3 cellular contexts compared by ENCODE assay signal in the genomic region with DNA sequence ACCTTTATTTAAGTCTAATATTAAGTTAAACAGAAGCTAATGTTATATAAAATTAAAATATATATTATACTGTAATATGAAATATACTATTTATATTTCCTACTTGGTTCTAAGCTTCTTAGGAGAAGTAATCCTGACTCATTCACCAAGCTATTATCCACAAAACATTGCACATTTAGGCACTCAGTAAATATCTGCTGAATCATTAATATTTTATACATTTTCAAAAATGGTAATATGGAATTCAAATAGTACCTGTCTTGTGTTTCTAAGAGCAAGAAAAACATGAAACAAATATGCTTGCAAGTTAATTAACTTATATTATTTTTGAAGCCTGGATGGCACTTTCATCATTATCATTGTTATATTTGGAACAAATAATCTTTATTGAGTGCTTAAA.
TF ChIP-seq lines count a peak whose summit lies in the region.

No MANE protein-coding gene starts in this region.

TF ChIP-seq in HepG2, 621 proteins besides CTCF, POLR2A, EP300 and RAD21:
- TF ChIP-seq, protein P1, sequence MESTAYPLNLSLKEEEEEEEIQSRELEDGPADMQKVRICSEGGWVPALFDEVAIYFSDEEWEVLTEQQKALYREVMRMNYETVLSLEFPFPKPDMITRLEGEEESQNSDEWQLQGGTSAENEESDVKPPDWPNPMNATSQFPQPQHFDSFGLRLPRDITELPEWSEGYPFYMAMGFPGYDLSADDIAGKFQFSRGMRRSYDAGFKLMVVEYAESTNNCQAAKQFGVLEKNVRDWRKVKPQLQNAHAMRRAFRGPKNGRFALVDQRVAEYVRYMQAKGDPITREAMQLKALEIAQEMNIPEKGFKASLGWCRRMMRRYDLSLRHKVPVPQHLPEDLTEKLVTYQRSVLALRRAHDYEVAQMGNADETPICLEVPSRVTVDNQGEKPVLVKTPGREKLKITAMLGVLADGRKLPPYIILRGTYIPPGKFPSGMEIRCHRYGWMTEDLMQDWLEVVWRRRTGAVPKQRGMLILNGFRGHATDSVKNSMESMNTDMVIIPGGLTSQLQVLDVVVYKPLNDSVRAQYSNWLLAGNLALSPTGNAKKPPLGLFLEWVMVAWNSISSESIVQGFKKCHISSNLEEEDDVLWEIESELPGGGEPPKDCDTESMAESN (CRISPR knock-in tag; conservative IDR thresholded peaks at IDR 0.05), result no peak
- TF ChIP-seq MAFF (IDR thresholded peaks at IDR 0.05; ENCODE audit: low read depth, low read length), result peak; percentile 30; the same call in 1 of the 2 replicates
- no peak for TF ChIP-seq ZNF768 (CRISPR knock-in tag; IDR thresholded peaks at IDR 0.05)
- no peak for TF ChIP-seq ARNT (IDR thresholded peaks at IDR 0.05)
- TF ChIP-seq MAFK (conservative IDR thresholded peaks at IDR 0.05 in 1 of 2, IDR thresholded peaks at IDR 0.05 in 1 of 2; ENCODE audit: low read length in 2 of 2), result peak in 1 of 2 experiments; percentile 55; a peak in 2 of 4 replicates

TF ChIP-seq in IMR-90, 13 proteins besides CTCF, POLR2A, EP300 and RAD21:
- TF ChIP-seq MAFK (IDR thresholded peaks at IDR 0.05; ENCODE audit: low read depth, low read length) (0 out of 2 replicates have a peak, but pooled peaks have one; percentile 7), SMC3 (IDR thresholded peaks at IDR 0.05; ENCODE audit: low read depth, low read length) (no peak), RFX5 (IDR thresholded peaks at IDR 0.05; ENCODE audit: low read depth, low read length) (no peak), BHLHE40 (IDR thresholded peaks at IDR 0.05; ENCODE audit: low read depth, low read length) (no peak), NFE2L2 (IDR thresholded peaks at IDR 0.05; ENCODE audit: low read depth, low read length) (no peak), MAZ (IDR thresholded peaks at IDR 0.05; ENCODE audit: borderline replicate concordance, low read depth, low read length) (no peak), MXI1 (IDR thresholded peaks at IDR 0.05; ENCODE audit: borderline replicate concordance, low read depth, low read length) (no peak)
- TF ChIP-seq, protein P2, sequence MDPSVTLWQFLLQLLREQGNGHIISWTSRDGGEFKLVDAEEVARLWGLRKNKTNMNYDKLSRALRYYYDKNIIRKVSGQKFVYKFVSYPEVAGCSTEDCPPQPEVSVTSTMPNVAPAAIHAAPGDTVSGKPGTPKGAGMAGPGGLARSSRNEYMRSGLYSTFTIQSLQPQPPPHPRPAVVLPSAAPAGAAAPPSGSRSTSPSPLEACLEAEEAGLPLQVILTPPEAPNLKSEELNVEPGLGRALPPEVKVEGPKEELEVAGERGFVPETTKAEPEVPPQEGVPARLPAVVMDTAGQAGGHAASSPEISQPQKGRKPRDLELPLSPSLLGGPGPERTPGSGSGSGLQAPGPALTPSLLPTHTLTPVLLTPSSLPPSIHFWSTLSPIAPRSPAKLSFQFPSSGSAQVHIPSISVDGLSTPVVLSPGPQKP (IDR thresholded peaks at IDR 0.05; ENCODE audit: borderline replicate concordance, low read depth, low read length), result no peak

TF ChIP-seq in K562, 482 proteins besides CTCF, POLR2A, EP300 and RAD21:
- no peak for TF ChIP-seq KLF13 (tag; IDR thresholded peaks at IDR 0.05; ENCODE audit: borderline replicate concordance, low read depth)
- TF ChIP-seq GABPB1 (CRISPR knock-in tag; IDR thresholded peaks at IDR 0.05), result no peak
- TF ChIP-seq PRMT5 (CRISPR knock-in tag; IDR thresholded peaks at IDR 0.05), result no peak
- TF ChIP-seq, protein P3, sequence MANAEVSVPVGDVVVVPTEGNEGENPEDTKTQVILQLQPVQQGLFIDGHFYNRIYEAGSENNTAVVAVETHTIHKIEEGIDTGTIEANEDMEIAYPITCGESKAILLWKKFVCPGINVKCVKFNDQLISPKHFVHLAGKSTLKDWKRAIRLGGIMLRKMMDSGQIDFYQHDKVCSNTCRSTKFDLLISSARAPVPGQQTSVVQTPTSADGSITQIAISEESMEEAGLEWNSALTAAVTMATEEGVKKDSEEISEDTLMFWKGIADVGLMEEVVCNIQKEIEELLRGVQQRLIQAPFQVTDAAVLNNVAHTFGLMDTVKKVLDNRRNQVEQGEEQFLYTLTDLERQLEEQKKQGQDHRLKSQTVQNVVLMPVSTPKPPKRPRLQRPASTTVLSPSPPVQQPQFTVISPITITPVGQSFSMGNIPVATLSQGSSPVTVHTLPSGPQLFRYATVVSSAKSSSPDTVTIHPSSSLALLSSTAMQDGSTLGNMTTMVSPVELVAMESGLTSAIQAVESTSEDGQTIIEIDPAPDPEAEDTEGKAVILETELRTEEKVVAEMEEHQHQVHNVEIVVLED (CRISPR knock-in tag; IDR thresholded peaks at IDR 0.05), result no peak
- no peak for TF ChIP-seq CBFB (CRISPR knock-in tag; IDR thresholded peaks at IDR 0.05)
- no peak for TF ChIP-seq SETDB1 (IDR thresholded peaks at IDR 0.05; ENCODE audit: low read length)
- TF ChIP-seq, protein P4, sequence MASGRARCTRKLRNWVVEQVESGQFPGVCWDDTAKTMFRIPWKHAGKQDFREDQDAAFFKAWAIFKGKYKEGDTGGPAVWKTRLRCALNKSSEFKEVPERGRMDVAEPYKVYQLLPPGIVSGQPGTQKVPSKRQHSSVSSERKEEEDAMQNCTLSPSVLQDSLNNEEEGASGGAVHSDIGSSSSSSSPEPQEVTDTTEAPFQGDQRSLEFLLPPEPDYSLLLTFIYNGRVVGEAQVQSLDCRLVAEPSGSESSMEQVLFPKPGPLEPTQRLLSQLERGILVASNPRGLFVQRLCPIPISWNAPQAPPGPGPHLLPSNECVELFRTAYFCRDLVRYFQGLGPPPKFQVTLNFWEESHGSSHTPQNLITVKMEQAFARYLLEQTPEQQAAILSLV (tag; IDR thresholded peaks at IDR 0.05), result no peak
- no peak for TF ChIP-seq GTF2F1 (IDR thresholded peaks at IDR 0.05; ENCODE audit: low read depth, low read length)
- peak; percentile 17; the same call in 1 of the 2 replicates for TF ChIP-seq MAFF (IDR thresholded peaks at IDR 0.05; ENCODE audit: low read length)
- TF ChIP-seq C11orf30 (IDR thresholded peaks at IDR 0.05; ENCODE audit: low read depth), result peak; percentile 15; the same call in 1 of the 2 replicates
- no peak for TF ChIP-seq RB1 (IDR thresholded peaks at IDR 0.05; ENCODE audit: low read depth)
- no peak for TF ChIP-seq THRAP3 (IDR thresholded peaks at IDR 0.05; ENCODE audit: borderline replicate concordance)
- TF ChIP-seq ZNF197 (CRISPR knock-in tag; IDR thresholded peaks at IDR 0.05; ENCODE audit: low read depth), result no peak
- TF ChIP-seq SREBF1 (IDR thresholded peaks at IDR 0.05; ENCODE audit: borderline replicate concordance, low read depth, low read length), result no peak
- TF ChIP-seq POLR2G (IDR thresholded peaks at IDR 0.05; ENCODE audit: low read depth, low read length), result no peak
- TF ChIP-seq NFYB (IDR thresholded peaks at IDR 0.05; ENCODE audit: extremely low read depth, insufficient read length), result no peak
- TF ChIP-seq TGIF2 (CRISPR knock-in tag; IDR thresholded peaks at IDR 0.05), result no peak
- TF ChIP-seq RAD51 (IDR thresholded peaks at IDR 0.05; ENCODE audit: borderline replicate concordance, low read depth), result no peak
- TF ChIP-seq ZNF316 (IDR thresholded peaks at IDR 0.05), result peak; percentile 53; the same call in 1 of the 2 replicates
- no peak for TF ChIP-seq HMG20A (CRISPR knock-in tag; conservative IDR thresholded peaks at IDR 0.05)
- TF ChIP-seq, protein P5, sequence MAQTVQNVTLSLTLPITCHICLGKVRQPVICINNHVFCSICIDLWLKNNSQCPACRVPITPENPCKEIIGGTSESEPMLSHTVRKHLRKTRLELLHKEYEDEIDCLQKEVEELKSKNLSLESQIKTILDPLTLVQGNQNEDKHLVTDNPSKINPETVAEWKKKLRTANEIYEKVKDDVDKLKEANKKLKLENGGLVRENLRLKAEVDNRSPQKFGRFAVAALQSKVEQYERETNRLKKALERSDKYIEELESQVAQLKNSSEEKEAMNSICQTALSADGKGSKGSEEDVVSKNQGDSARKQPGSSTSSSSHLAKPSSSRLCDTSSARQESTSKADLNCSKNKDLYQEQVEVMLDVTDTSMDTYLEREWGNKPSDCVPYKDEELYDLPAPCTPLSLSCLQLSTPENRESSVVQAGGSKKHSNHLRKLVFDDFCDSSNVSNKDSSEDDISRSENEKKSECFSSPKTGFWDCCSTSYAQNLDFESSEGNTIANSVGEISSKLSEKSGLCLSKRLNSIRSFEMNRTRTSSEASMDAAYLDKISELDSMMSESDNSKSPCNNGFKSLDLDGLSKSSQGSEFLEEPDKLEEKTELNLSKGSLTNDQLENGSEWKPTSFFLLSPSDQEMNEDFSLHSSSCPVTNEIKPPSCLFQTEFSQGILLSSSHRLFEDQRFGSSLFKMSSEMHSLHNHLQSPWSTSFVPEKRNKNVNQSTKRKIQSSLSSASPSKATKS (CRISPR knock-in tag; IDR thresholded peaks at IDR 0.05), result no peak
- no peak for TF ChIP-seq ZNF280B (CRISPR knock-in tag; IDR thresholded peaks at IDR 0.05)
